Comparison of ENCODE assay signal across 1 cellular context in the genomic region with DNA sequence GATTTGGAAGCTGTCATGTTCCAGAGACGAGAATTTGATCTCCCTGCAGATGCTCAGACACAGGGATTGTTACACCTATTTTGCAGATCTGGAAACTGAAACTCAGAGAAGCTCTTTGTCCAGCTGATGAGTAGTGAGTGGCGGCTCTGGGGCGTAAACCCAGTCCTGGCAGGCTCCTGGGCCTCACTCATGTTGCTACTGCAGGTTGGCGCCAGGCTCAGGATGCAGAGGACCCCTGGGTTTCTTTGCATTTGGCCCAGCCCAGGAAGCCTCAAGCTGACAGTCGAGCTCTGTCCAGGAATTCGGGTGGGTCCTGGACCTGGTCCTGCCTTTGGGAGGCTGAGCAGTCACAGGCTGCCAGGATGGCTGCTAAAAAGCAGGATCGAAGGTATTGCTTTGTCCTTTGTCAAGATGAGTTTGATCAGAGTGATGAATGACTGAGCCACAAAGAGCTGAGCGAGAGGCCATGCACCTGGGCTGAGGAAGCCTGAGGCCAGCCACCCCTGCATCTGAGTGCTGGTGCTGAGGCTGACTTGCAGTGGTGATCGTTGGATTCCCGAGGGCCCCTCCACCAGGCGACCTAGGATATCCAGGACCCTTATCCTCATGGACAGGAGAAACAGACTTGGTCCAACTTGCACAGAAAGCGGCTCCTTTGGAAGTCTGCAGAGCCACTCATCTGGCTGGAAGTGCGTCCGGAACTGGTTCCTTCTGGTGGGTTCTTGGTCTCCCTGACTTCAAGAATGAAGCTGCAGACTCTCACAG.
TF ChIP-seq lines count a peak whose summit lies in the region.

No MANE protein-coding gene starts in this region.

TF ChIP-seq in GM23338, 12 proteins besides CTCF, POLR2A, EP300 and RAD21:
- TF ChIP-seq REST (IDR thresholded peaks at IDR 0.05; ENCODE audit: unreplicated experiment) (no peak), ZNF114 (CRISPR knock-in tag; IDR thresholded peaks at IDR 0.05) (no peak), JUNB (IDR thresholded peaks at IDR 0.05; ENCODE audit: unreplicated experiment) (no peak), ZNF331 (CRISPR knock-in tag; IDR thresholded peaks at IDR 0.05; ENCODE audit: low read depth) (no peak), EZH2 (IDR thresholded peaks at IDR 0.05; ENCODE audit: low read depth, unreplicated experiment) (no peak), STAT1 (IDR thresholded peaks at IDR 0.05; ENCODE audit: unreplicated experiment) (no peak), POLR2AphosphoS5 (IDR thresholded peaks at IDR 0.05; ENCODE audit: low read depth) (no peak), NANOG (IDR thresholded peaks at IDR 0.05; ENCODE audit: borderline replicate concordance) (no peak), EZH2phosphoT487 (IDR thresholded peaks at IDR 0.05; ENCODE audit: unreplicated experiment) (no peak), CREB1 (CRISPR knock-in tag; IDR thresholded peaks at IDR 0.05; ENCODE audit: low read depth) (no peak)
- TF ChIP-seq, protein P1, sequence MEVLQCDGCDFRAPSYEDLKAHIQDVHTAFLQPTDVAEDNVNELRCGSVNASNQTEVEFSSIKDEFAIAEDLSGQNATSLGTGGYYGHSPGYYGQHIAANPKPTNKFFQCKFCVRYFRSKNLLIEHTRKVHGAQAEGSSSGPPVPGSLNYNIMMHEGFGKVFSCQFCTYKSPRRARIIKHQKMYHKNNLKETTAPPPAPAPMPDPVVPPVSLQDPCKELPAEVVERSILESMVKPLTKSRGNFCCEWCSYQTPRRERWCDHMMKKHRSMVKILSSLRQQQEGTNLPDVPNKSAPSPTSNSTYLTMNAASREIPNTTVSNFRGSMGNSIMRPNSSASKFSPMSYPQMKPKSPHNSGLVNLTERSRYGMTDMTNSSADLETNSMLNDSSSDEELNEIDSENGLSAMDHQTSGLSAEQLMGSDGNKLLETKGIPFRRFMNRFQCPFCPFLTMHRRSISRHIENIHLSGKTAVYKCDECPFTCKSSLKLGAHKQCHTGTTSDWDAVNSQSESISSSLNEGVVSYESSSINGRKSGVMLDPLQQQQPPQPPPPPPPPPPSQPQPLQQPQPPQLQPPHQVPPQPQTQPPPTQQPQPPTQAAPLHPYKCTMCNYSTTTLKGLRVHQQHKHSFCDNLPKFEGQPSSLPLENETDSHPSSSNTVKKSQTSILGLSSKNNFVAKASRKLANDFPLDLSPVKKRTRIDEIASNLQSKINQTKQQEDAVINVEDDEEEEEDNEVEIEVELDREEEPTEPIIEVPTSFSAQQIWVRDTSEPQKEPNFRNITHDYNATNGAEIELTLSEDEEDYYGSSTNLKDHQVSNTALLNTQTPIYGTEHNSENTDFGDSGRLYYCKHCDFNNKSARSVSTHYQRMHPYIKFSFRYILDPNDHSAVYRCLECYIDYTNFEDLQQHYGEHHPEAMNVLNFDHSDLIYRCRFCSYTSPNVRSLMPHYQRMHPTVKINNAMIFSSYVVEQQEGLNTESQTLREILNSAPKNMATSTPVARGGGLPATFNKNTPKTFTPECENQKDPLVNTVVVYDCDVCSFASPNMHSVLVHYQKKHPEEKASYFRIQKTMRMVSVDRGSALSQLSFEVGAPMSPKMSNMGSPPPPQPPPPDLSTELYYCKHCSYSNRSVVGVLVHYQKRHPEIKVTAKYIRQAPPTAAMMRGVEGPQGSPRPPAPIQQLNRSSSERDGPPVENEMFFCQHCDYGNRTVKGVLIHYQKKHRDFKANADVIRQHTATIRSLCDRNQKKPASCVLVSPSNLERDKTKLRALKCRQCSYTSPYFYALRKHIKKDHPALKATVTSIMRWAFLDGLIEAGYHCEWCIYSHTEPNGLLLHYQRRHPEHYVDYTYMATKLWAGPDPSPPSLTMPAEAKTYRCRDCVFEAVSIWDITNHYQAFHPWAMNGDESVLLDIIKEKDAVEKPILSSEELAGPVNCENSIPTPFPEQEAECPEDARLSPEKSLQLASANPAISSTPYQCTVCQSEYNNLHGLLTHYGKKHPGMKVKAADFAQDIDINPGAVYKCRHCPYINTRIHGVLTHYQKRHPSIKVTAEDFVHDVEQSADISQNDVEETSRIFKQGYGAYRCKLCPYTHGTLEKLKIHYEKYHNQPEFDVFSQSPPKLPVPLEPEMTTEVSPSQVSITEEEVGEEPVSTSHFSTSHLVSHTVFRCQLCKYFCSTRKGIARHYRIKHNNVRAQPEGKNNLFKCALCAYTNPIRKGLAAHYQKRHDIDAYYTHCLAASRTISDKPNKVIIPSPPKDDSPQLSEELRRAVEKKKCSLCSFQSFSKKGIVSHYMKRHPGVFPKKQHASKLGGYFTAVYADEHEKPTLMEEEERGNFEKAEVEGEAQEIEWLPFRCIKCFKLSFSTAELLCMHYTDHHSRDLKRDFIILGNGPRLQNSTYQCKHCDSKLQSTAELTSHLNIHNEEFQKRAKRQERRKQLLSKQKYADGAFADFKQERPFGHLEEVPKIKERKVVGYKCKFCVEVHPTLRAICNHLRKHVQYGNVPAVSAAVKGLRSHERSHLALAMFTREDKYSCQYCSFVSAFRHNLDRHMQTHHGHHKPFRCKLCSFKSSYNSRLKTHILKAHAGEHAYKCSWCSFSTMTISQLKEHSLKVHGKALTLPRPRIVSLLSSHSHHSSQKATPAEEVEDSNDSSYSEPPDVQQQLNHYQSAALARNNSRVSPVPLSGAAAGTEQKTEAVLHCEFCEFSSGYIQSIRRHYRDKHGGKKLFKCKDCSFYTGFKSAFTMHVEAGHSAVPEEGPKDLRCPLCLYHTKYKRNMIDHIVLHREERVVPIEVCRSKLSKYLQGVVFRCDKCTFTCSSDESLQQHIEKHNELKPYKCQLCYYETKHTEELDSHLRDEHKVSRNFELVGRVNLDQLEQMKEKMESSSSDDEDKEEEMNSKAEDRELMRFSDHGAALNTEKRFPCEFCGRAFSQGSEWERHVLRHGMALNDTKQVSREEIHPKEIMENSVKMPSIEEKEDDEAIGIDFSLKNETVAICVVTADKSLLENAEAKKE (CRISPR knock-in tag; IDR thresholded peaks at IDR 0.05), result no peak
- TF ChIP-seq, protein P2, sequence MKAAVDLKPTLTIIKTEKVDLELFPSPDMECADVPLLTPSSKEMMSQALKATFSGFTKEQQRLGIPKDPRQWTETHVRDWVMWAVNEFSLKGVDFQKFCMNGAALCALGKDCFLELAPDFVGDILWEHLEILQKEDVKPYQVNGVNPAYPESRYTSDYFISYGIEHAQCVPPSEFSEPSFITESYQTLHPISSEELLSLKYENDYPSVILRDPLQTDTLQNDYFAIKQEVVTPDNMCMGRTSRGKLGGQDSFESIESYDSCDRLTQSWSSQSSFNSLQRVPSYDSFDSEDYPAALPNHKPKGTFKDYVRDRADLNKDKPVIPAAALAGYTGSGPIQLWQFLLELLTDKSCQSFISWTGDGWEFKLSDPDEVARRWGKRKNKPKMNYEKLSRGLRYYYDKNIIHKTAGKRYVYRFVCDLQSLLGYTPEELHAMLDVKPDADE (IDR thresholded peaks at IDR 0.05), result no peak
